In the genomic region with DNA sequence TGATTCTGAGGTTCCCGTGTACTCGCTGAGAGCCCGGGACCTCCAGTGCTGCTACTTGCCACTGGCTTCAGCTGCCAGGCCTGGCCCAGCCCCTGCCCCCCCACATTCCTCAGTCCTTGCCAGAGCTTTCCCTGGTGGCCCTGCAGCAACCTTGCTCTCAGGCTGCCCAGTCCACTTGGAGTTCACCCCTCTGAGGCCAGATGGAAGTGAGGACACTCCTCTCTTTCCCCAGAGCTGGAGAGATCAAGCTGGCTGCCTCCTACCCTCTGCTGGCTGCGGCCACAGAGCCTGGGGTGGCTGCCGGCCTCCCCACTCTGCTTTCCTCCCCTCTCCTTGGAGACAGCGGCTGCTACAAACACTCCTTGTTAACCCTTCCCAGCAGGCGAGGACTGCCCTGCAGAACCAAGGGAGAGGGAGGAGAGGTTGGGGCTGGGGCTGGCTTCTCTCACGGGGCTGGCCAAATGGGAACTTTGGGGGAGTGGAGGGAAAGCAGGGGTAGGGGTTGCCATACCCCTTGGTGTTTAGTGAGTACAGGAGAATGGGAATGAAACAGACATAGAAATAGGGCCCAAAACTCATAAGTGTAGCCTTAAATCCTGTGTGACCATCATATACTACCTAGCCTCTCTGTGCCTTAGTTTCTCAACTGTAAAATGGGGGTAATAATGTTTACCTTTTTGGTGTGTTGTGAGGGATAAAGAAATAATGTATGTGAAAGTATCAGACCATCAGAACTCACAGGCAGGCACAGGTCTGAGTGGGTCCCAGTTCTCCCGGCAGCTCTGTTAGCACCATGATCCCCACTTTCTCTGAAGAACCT, we compare ENCODE assay signal across 1 cellular context.
TF ChIP-seq lines count a peak whose summit lies in the region.

Gene GAS2L2 (minus strand): TSS at position 295 of the 820 bp plus-strand sequence. CDS start 389 bp downstream, outside the sequence.

TF ChIP-seq in GM23338, 12 proteins besides CTCF, POLR2A, EP300 and RAD21 (continued from another document):
- TF ChIP-seq ZNF462 (CRISPR knock-in tag; IDR thresholded peaks at IDR 0.05) (no peak), ZNF114 (CRISPR knock-in tag; IDR thresholded peaks at IDR 0.05) (no peak), EZH2 (IDR thresholded peaks at IDR 0.05; ENCODE audit: low read depth, unreplicated experiment) (no peak), POLR2AphosphoS5 (IDR thresholded peaks at IDR 0.05; ENCODE audit: low read depth) (no peak), ZNF331 (CRISPR knock-in tag; IDR thresholded peaks at IDR 0.05; ENCODE audit: low read depth) (no peak), NANOG (IDR thresholded peaks at IDR 0.05; ENCODE audit: borderline replicate concordance) (no peak)
